In the genomic region with DNA sequence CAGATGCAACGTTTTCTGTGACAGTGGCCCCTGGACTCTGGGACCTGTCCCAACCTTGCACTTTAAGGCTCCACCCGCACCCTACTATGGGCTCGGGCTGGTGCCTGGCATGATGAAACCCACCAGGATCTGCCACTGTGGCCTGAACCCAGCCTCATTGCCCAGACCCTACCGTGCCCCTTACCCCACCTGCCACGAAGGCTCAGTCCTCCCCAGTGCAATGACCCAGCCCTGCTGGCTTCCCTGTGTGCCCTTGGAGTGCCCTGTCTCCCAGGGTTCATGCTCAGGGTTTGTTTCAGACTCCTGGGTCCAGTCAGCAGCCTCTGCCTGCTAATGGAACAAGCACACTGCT, we compare ENCODE assay signal across 19 cellular contexts. TPM values are rescaled to one million over a fixed set of nuclear protein-coding genes. Genes with fewer than 3 reads are reported as not detected.
DNase-seq lines count a peak whose midpoint lies in the region; ATAC-seq, FAIRE-seq and TF ChIP-seq lines count a peak whose summit lies in the region.
"Had no signal": no experiment of that assay in that cellular context is flagged by ENCODE, and none has a peak within 500 bp of the region (broad histone marks: within the 10 kb centered on the region; RNA-seq: fewer than 3 reads in every experiment).

No MANE protein-coding gene starts in this region.

- H3K27ac ChIP-seq in CD4-positive, alpha-beta T cell (ENCODE audit: low read depth, low read length): no peak overlapping the region
- no peak overlapping the region for H3K27ac ChIP-seq in kidney (ENCODE audit: low read depth in 2 of 2, low read length in 2 of 2)
- H3K27ac ChIP-seq: BLaER1 had no signal

- no peaks in the 10 kb centered on the region for H3K27me3 ChIP-seq in CD4-positive, alpha-beta T cell (ENCODE audit: control insufficient read depth, insufficient read depth, low read length)
- H3K27me3 ChIP-seq: BLaER1 had no signal

- no peaks in the 10 kb centered on the region for H3K27me3 Mint-ChIP-seq in activated CD4-positive, alpha-beta T cell treated with anti-CD3 and anti-CD28 coated beads, Interleukin-2, amount 10 ng/mL, durations not matched to agents 24 days and 14 days
- no peaks in the 10 kb centered on the region for H3K27me3 Mint-ChIP-seq in CD4-positive, alpha-beta T cell
- H3K27me3 Mint-ChIP-seq in WTC11 (ENCODE audit: low read depth): no peaks in the 10 kb centered on the region

- peaks cover 11% of the 10 kb centered on the region for H3K36me3 Mint-ChIP-seq in activated CD4-positive, alpha-beta T cell treated with anti-CD3 and anti-CD28 coated beads, Interleukin-2, amount 10 ng/mL, durations not matched to agents 24 days and 14 days (ENCODE audit: low read depth)
- peaks cover 33% of the 10 kb centered on the region for H3K36me3 Mint-ChIP-seq in CD4-positive, alpha-beta T cell (ENCODE audit: low read depth)
- peaks cover 18% of the 10 kb centered on the region for H3K36me3 Mint-ChIP-seq in WTC11

- no peak for DNase-seq in activated CD4-positive, alpha-beta T cell treated with anti-CD3 and anti-CD28 coated beads, Interleukin-2, amount 10 ng/mL, durations not matched to agents 24 days and 14 days
- no peak for DNase-seq in activated CD4-positive, alpha-beta T cell treated with anti-CD3 and anti-CD28 coated beads, Interleukin-2, amount 50 U/mL, for 4 hours
- DNase-seq in CD4-positive, alpha-beta T cell: no peak
- DNase-seq in WTC11 (ENCODE audit: low spot score) (no peak), kidney (peak; percentile 59), Kasumi-1 (lab: John Stamatoyannopoulos, UW) (no peak), NCI-H1694 (lab: John Stamatoyannopoulos, UW) (no peak), RCC 7860 (ENCODE audit: low spot score) (no peak)
- DNase-seq: 8988T, EL, NCI-H1048, NCI-H146, NCI-H226, NCI-H526, OCI-M1 had no signal

- no peak for ATAC-seq in CD4-positive, alpha-beta T cell (ENCODE audit: poor library complexity)
- ATAC-seq in WTC11: no peak
- ATAC-seq: K562 had no signal

- H3K4me1 Mint-ChIP-seq in activated CD4-positive, alpha-beta T cell treated with anti-CD3 and anti-CD28 coated beads, Interleukin-2, amount 10 ng/mL, durations not matched to agents 24 days and 14 days: peaks cover 28% of the 10 kb centered on the region
- peaks cover 50% of the 10 kb centered on the region for H3K4me1 Mint-ChIP-seq in CD4-positive, alpha-beta T cell (ENCODE audit: low read depth)
- peaks cover 20% of the 10 kb centered on the region for H3K4me1 Mint-ChIP-seq in WTC11

- CTCF ChIA-PET in CD4-positive, alpha-beta T cell (lab: Charles Lee): interaction anchor here (1.7 kb wide), 1 partner anchor 82 kb away, joined by 3 read pairs; no protein-coding TSS in a partner anchor
- CTCF ChIA-PET in WTC11 (lab: Charles Lee): no interaction called here

- no peaks in the 10 kb centered on the region for H3K9me3 Mint-ChIP-seq in activated CD4-positive, alpha-beta T cell treated with anti-CD3 and anti-CD28 coated beads, Interleukin-2, amount 10 ng/mL, durations not matched to agents 24 days and 14 days
- H3K9me3 Mint-ChIP-seq in CD4-positive, alpha-beta T cell: no peaks in the 10 kb centered on the region
- H3K9me3 Mint-ChIP-seq in WTC11: no peaks in the 10 kb centered on the region

- FAIRE-seq in kidney (lab: Jason Lieb, UNC) (no peak), RCC 7860 (lab: Jason Lieb, UNC) (no peak)
- FAIRE-seq: H54, K562 had no signal

- intact Hi-C loops in activated CD4-positive, alpha-beta T cell treated with anti-CD3 and anti-CD28 coated beads, Interleukin-2, amount 10 ng/mL, durations not matched to agents 24 days and 14 days (cut with micrococcal nuclease): no loop called here
- intact Hi-C loops in CD4-positive, alpha-beta T cell (cut with DNase I, micrococcal nuclease): loop anchor here (2.0 to 5.0 kb wide), 3 partner anchors 372 to 608 kb away; partner anchors contain the start of genes TACC3 (in 1 of the 2) and TMEM129 (in 1 of the 2)
- intact Hi-C loops in kidney (cut with DNase I): loop anchor here (10.0 kb wide), 1 partner anchor 275 kb away; no protein-coding TSS in a partner anchor

- peaks cover 3 to 6% of the 10 kb centered on the region in 2 donors for H3K36me3 ChIP-seq in kidney (ENCODE audit: control insufficient read depth in 1 of 2, insufficient read depth in 2 of 2, low read length in 2 of 2)

- H3K9ac ChIP-seq in kidney (ENCODE audit: low read length in 2 of 2): no peak overlapping the region
- H3K9ac ChIP-seq: BLaER1 had no signal

- H3K4me1 ChIP-seq in kidney (ENCODE audit: control insufficient read depth in 1 of 2, insufficient read depth in 1 of 2, low read depth in 1 of 2, low read length in 2 of 2): peaks cover 11 to 24% of the 10 kb centered on the region in 2 donors

- H3K4me3 ChIP-seq in kidney (ENCODE audit: low read length in 2 of 2): no peak overlapping the region
- H3K4me3 ChIP-seq: BLaER1, K562 had no signal

- H3K27ac Mint-ChIP-seq in activated CD4-positive, alpha-beta T cell treated with anti-CD3 and anti-CD28 coated beads, Interleukin-2, amount 10 ng/mL, durations not matched to agents 24 days and 14 days: peak overlapping the region; percentile 34
- H3K27ac Mint-ChIP-seq in CD4-positive, alpha-beta T cell: peak overlapping the region; percentile 36
- peak overlapping the region; percentile 32; the same call in 1 of the 2 replicates for H3K27ac Mint-ChIP-seq in WTC11

- H3K4me3 Mint-ChIP-seq in activated CD4-positive, alpha-beta T cell treated with anti-CD3 and anti-CD28 coated beads, Interleukin-2, amount 10 ng/mL, durations not matched to agents 24 days and 14 days: no peak overlapping the region
- H3K4me3 Mint-ChIP-seq in CD4-positive, alpha-beta T cell: no peak overlapping the region
- H3K4me3 Mint-ChIP-seq in WTC11: no peak overlapping the region

- TF ChIP-seq CTCF in CD4-positive, alpha-beta T cell (IDR thresholded peaks at IDR 0.05): no peak
- TF ChIP-seq CTCF in WTC11 (IDR thresholded peaks at IDR 0.05) (no peak), kidney (IDR thresholded peaks at IDR 0.05; ENCODE audit: borderline replicate concordance, extremely low read depth, insufficient read depth) (no peak)

- POLR2A ChIA-PET in CD4-positive, alpha-beta T cell (lab: Charles Lee): no interaction called here
- POLR2A ChIA-PET in WTC11 (lab: Charles Lee): no interaction called here

- H3K9me3 ChIP-seq in CD4-positive, alpha-beta T cell (ENCODE audit: control insufficient read depth, low read length): no peaks in the 10 kb centered on the region
- H3K9me3 ChIP-seq in kidney (ENCODE audit: control insufficient read depth in 1 of 2, low read length in 2 of 2): no peaks in the 10 kb centered on the region
- H3K9me3 ChIP-seq: BLaER1 had no signal

TF ChIP-seq in WTC11, 78 proteins besides CTCF, POLR2A, EP300 and RAD21 (continues in another document):
- TF ChIP-seq, protein P1, sequence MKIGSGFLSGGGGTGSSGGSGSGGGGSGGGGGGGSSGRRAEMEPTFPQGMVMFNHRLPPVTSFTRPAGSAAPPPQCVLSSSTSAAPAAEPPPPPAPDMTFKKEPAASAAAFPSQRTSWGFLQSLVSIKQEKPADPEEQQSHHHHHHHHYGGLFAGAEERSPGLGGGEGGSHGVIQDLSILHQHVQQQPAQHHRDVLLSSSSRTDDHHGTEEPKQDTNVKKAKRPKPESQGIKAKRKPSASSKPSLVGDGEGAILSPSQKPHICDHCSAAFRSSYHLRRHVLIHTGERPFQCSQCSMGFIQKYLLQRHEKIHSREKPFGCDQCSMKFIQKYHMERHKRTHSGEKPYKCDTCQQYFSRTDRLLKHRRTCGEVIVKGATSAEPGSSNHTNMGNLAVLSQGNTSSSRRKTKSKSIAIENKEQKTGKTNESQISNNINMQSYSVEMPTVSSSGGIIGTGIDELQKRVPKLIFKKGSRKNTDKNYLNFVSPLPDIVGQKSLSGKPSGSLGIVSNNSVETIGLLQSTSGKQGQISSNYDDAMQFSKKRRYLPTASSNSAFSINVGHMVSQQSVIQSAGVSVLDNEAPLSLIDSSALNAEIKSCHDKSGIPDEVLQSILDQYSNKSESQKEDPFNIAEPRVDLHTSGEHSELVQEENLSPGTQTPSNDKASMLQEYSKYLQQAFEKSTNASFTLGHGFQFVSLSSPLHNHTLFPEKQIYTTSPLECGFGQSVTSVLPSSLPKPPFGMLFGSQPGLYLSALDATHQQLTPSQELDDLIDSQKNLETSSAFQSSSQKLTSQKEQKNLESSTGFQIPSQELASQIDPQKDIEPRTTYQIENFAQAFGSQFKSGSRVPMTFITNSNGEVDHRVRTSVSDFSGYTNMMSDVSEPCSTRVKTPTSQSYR (CRISPR knock-in tag; IDR thresholded peaks at IDR 0.05): no peak
- TF ChIP-seq EMX1 (CRISPR knock-in tag; IDR thresholded peaks at IDR 0.05) (no peak), ZNF396 (CRISPR knock-in tag; IDR thresholded peaks at IDR 0.05; ENCODE audit: borderline replicate concordance) (no peak), ZNF423 (CRISPR knock-in tag; IDR thresholded peaks at IDR 0.05) (no peak), JUN (CRISPR knock-in tag; IDR thresholded peaks at IDR 0.05) (no peak)
- TF ChIP-seq, protein P2, sequence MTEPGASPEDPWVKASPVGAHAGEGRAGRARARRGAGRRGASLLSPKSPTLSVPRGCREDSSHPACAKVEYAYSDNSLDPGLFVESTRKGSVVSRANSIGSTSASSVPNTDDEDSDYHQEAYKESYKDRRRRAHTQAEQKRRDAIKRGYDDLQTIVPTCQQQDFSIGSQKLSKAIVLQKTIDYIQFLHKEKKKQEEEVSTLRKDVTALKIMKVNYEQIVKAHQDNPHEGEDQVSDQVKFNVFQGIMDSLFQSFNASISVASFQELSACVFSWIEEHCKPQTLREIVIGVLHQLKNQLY (CRISPR knock-in tag; IDR thresholded peaks at IDR 0.05): no peak

RNA-seq across cellular contexts. Expression of gene UVSSA, which starts 3.1 kb away (rescaled TPM):
- 28.3 and 28.4 TPM in 2 replicates for total RNA-seq in activated CD4-positive, alpha-beta T cell treated with anti-CD3 and anti-CD28 coated beads, Interleukin-2, amount 10 ng/mL, durations not matched to agents 24 days and 14 days
- 10 to 100 TPM; 31.1 to 33.1 TPM for total RNA-seq in CD4-positive, alpha-beta T cell
- total RNA-seq in WTC11 (2021) (36.9 to 41.5 TPM (median 40.4 TPM) in 3 replicates), kidney (32.5 TPM)
- polyA plus RNA-seq in kidney (ENCODE audit: insufficient read depth, low read depth, low replicate concordance): 5.2 TPM

RNA-seq across cellular contexts. Expression of gene NKX1-1, which starts 56.1 kb away (rescaled TPM):
- total RNA-seq in activated CD4-positive, alpha-beta T cell treated with anti-CD3 and anti-CD28 coated beads, Interleukin-2, amount 10 ng/mL, durations not matched to agents 24 days and 14 days: not detected in 2 replicates
- total RNA-seq in CD4-positive, alpha-beta T cell: not detected
- total RNA-seq in WTC11 (2021) (not detected in 3 replicates), kidney (not detected)
- not detected for polyA plus RNA-seq in kidney (ENCODE audit: insufficient read depth, low read depth, low replicate concordance)
- total RNA-seq: K562, M059J had no signal
- polyA plus RNA-seq: K562 had no signal
